In the genomic region with DNA sequence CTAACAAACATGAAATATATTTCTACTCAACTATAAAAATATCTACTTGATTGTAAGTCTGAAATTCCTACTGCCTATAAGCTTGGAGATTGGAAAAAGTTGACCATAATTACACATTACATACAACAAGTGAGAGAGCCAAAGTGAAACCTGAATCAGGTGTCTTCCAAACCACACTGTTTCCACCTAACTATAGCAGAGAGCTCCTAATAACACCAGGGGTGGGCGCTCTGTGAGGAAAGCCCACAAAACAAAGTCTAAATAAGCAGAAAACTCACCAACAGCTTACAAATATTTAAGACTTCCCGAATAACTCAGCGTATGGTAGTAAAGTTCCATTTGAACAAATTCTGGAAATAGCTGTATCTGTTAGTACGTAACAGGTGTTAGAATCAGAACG, we compare ENCODE assay signal across 24 cellular contexts.
"Had no signal": no experiment of that assay in that cellular context is flagged by ENCODE, and none has a peak within 500 bp of the region (broad histone marks: within the 10 kb centered on the region; RNA-seq: fewer than 3 reads in every experiment).

No MANE protein-coding gene starts in this region.

- H3K27me3 Mint-ChIP-seq: T-cell had no signal

- DNase-seq: IMR-90, Karpas-422, KG1, MV-4-11, NCI-H1048, NCI-H1105, NCI-H1417 treated with DMSO at 0.1 percent for 48 hours, NCI-H146, NCI-H1694 treated with DMSO at 0.1 percent for 48 hours, NCI-H1930, NCI-H2081, NCI-H2107, NCI-H2227 treated with DMSO at 0.1 percent for 48 hours, NCI-H524, NCI-H526 treated with DMSO at 0.1 percent for 48 hours, NCI-H748 treated with DMSO at 0.1 percent for 48 hours, SHP77, SK-N-SH, SW 1271, T-cell had no signal

- H3K9me3 Mint-ChIP-seq: T-helper 1 cell treated with Interleukin-12 subunit alpha and Interleukin-12 subunit beta and Interleukin-4 antibody, amounts not matched to agents 30 μg/mL and 1 μg/mL, for 36 hours had no signal

- H3K9ac ChIP-seq: SK-N-SH had no signal

- H3K27ac ChIP-seq: RWPE1 had no signal

- H3K9me3 ChIP-seq: SK-N-SH had no signal

- H3K4me2 ChIP-seq: SK-N-SH had no signal

- H3K9me2 ChIP-seq: SK-N-SH had no signal

- H3K27ac Mint-ChIP-seq: T-cell; T-helper 1 cell treated with Interleukin-12 subunit alpha and Interleukin-12 subunit beta and Interleukin-4 antibody, amounts not matched to agents 30 μg/mL and 1 μg/mL, for 36 hours had no signal

- H3K4me3 Mint-ChIP-seq: T-cell; T-helper 1 cell treated with Interleukin-12 subunit alpha and Interleukin-12 subunit beta and Interleukin-4 antibody, amounts not matched to agents 30 μg/mL and 1 μg/mL, for 36 hours had no signal

- ATAC-seq: HepG2, Panc1, T-cell had no signal

- H3K36me3 Mint-ChIP-seq: T-cell had no signal
